ENCODE assay signal across 8 cellular contexts in the genomic region with DNA sequence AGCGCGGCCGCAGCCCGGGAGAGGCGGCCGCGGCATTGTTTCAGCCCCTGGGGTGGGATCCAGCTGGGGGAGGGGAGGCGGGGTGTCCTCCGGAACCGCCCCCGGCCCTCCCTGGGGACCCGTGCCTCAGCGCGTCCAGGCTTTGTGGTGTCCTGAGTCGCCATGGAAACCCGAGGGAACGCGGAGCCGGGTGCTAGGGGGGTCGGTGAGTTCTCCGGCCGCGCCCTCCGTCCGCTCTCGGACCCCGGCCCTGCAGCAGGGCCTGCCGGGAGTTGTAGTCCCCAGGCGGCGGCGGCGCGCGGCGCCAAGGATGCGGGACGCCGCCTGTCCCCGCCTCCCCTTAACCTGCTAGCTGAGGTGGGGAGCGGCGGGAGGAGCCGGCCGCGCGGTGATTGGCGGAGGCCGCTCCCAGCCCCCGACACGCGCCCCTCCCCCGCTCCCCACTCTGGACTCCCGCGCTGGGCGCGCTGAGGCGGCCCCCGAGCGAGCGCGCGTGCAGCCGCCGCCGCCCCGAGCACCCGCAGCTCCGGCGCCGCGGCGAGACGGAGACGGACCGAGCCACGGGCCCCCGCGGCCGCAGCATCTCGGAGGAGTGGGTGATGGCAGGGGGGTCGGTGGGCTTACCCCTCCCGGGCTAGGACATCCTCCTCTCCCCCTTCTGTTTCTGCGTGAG. TPM values are rescaled to one million over a fixed set of nuclear protein-coding genes. Genes with fewer than 3 reads are reported as not detected.
A peak's percentile ranks its signal among the peaks of the same experiment; 100 is the strongest.
DNase-seq lines count a peak whose midpoint lies in the region; ATAC-seq lines count a peak whose summit lies in the region.

A gene with protein sequence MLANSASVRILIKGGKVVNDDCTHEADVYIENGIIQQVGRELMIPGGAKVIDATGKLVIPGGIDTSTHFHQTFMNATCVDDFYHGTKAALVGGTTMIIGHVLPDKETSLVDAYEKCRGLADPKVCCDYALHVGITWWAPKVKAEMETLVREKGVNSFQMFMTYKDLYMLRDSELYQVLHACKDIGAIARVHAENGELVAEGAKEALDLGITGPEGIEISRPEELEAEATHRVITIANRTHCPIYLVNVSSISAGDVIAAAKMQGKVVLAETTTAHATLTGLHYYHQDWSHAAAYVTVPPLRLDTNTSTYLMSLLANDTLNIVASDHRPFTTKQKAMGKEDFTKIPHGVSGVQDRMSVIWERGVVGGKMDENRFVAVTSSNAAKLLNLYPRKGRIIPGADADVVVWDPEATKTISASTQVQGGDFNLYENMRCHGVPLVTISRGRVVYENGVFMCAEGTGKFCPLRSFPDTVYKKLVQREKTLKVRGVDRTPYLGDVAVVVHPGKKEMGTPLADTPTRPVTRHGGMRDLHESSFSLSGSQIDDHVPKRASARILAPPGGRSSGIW (plus strand): TSS at position 470 of the 673 bp plus-strand sequence. CDS start 50,368 bp downstream, outside the sequence.

- H3K27me3 Mint-ChIP-seq in natural killer cell treated with Interleukin-12 subunit alpha and Interleukin-12 subunit beta and Interleukin-15 and Interleukin-18, amount 100 ng/mL, for 72 hours: peaks cover 34 to 48% of the 10 kb centered on the region in 2 donors

- H3K9me3 Mint-ChIP-seq in natural killer cell treated with Interleukin-12 subunit alpha and Interleukin-12 subunit beta and Interleukin-15 and Interleukin-18, amount 100 ng/mL, for 72 hours: no peaks in the 10 kb centered on the region

- H3K36me3 Mint-ChIP-seq in natural killer cell treated with Interleukin-12 subunit alpha and Interleukin-12 subunit beta and Interleukin-15 and Interleukin-18, amount 100 ng/mL, for 72 hours: no peaks in the 10 kb centered on the region

- no peak within 1 kb of the TSS for H3K27ac Mint-ChIP-seq in natural killer cell treated with Interleukin-12 subunit alpha and Interleukin-12 subunit beta and Interleukin-15 and Interleukin-18, amount 100 ng/mL, for 72 hours

- H3K4me3 Mint-ChIP-seq in natural killer cell treated with Interleukin-12 subunit alpha and Interleukin-12 subunit beta and Interleukin-15 and Interleukin-18, amount 100 ng/mL, for 72 hours: peak within 1 kb of the TSS; percentile 32

- DNase-seq in stimulated activated CD4-positive, alpha-beta T cell treated with anti-CD3 and anti-CD28 coated beads, Interleukin-12 subunit alpha, Interleukin-12 subunit beta, amount 100 ng/mL, for 4 hours: peak; percentile 24
- no peak for DNase-seq in stimulated activated CD4-positive, alpha-beta T cell treated with anti-CD3 and anti-CD28 coated beads, Interleukin-1b, Interleukin-23, amount 100 ng/mL, for 48 hours
- DNase-seq in NCI-H82 treated with DMSO at 0.1 percent for 48 hours (lab: John Stamatoyannopoulos, UW; ENCODE audit: unreplicated experiment): peak; percentile 84
- peak; percentile 83 for DNase-seq in cerebellar cortex (ENCODE audit: low spot score)
- no peak for DNase-seq in natural killer cell treated with Interleukin-12 subunit alpha and Interleukin-12 subunit beta and Interleukin-15 and Interleukin-18, amount 100 ng/mL, for 72 hours (ENCODE audit: low spot score)
- no peak for DNase-seq in NCI-H2029 (lab: John Stamatoyannopoulos, UW)

- ATAC-seq in natural killer cell treated with Interleukin-12 subunit alpha and Interleukin-12 subunit beta and Interleukin-15 and Interleukin-18, amount 100 ng/mL, for 72 hours: peak; percentile 26 to 27
- ATAC-seq in GM21360 (IDR thresholded peaks at IDR 0.05; ENCODE audit: unreplicated experiment) (no peak), GM18502 (IDR thresholded peaks at IDR 0.05; ENCODE audit: poor library complexity, unreplicated experiment) (no peak)

- H3K4me1 Mint-ChIP-seq in natural killer cell treated with Interleukin-12 subunit alpha and Interleukin-12 subunit beta and Interleukin-15 and Interleukin-18, amount 100 ng/mL, for 72 hours (ENCODE audit: low read depth in 2 of 2): peaks cover 0 to 4% of the 10 kb centered on the region in 2 donors

RNA-seq across cellular contexts. Expression of the gene that starts here (rescaled TPM):
- total RNA-seq in natural killer cell treated with Interleukin-12 subunit alpha and Interleukin-12 subunit beta and Interleukin-15 and Interleukin-18, amount 100 ng/mL, for 72 hours: not detected

Comparison
In these comparisons a context has a peak if more than half of its experiments do, and no peak if none do; other contexts are left out.
1. DNase-seq: peak in stimulated activated CD4-positive, alpha-beta T cell treated with anti-CD3 and anti-CD28 coated beads, Interleukin-12 subunit alpha, Interleukin-12 subunit beta, amount 100 ng/mL, for 4 hours (single experiment), NCI-H82 treated with DMSO at 0.1 percent for 48 hours (single experiment) and cerebellar cortex (single experiment); none in stimulated activated CD4-positive, alpha-beta T cell treated with anti-CD3 and anti-CD28 coated beads, Interleukin-1b, Interleukin-23, amount 100 ng/mL, for 48 hours (single experiment), natural killer cell treated with Interleukin-12 subunit alpha and Interleukin-12 subunit beta and Interleukin-15 and Interleukin-18, amount 100 ng/mL, for 72 hours (single experiment) and NCI-H2029 (single experiment).
2. Peak in ATAC-seq in natural killer cell treated with Interleukin-12 subunit alpha and Interleukin-12 subunit beta and Interleukin-15 and Interleukin-18, amount 100 ng/mL, for 72 hours; RNA of the gene not detected or under 1 TPM.